In the genomic region with DNA sequence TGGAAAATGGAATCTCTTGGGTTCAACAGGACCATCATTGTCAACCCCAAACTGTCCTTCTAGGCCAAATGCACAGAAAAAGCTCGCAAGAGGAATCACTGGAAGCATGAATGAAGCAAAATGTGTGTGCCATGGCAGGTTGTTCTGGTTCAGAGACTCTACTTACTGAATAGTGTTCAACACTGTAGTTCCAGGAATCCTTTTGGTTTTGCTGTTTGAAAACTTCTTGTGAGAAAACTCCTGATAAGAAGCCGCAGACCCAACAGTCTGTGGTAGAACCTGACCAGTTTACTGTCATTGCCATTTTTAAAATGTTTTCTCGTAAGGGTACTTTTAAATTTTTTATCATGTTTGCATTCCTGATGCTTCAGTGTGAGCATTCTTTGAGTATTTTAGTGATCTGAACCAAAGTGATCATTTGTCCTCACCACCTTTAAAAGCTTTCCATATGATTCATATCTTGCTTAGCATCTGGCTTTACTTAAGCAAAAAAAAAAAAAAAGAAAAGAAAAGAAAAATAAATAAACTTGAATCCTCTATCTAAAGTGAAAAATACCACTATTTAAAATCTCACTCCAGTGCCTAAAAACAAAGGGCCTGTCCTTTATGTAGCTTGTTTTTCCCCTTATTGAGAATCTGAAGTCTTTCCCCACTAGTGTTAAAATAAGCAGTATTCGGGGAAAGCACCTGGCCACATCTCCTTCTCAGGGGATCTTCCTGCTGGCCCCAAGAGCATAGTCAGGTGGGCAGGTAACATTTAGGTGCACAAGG, we compare ENCODE assay signal across 1 cellular context.
TF ChIP-seq lines count a peak whose summit lies in the region.

No MANE protein-coding gene starts in this region.

TF ChIP-seq in IMR-90, 13 proteins besides CTCF, POLR2A, EP300 and RAD21 (continued from another document):
- TF ChIP-seq FOS (IDR thresholded peaks at IDR 0.05; ENCODE audit: low read depth, low read length) (peak; percentile 54; the same call in 1 of the 2 replicates), RCOR1 (IDR thresholded peaks at IDR 0.05; ENCODE audit: insufficient replicate concordance, low read length) (no peak)
